ENCODE assay signal across 22 cellular contexts in genomic region chr15:75685195-75685594, GRCh38. TPM values are rescaled to one million over a fixed set of nuclear protein-coding genes. Genes with fewer than 3 reads are reported as not detected.
"Had no signal": no experiment of that assay in that cellular context is flagged by ENCODE, and none has a peak within 500 bp of the region (broad histone marks: within the 10 kb centered on the region; RNA-seq: fewer than 3 reads in every experiment).

No MANE protein-coding gene starts in this region.

- H3K27ac ChIP-seq: left lung, neural progenitor cell, spleen, testis, vagina had no signal

- H3K27me3 ChIP-seq: left lung, neural progenitor cell, testis, vagina had no signal

- H3K36me3 ChIP-seq: left lung, neural progenitor cell, vagina had no signal

- H3K9me3 ChIP-seq: left lung, spleen, testis, vagina had no signal

- H3K4me3 ChIP-seq: left lung, neural progenitor cell, spleen, testis, vagina had no signal

- DNase-seq: activated CD4-positive, alpha-beta T cell treated with anti-CD3 and anti-CD28 coated beads for 1 hour; activated CD4-positive, alpha-beta T cell treated with anti-CD3 and anti-CD28 coated beads, Interleukin-2, amount 50 U/mL, for 1 hour; activated CD8-positive, alpha-beta T cell treated with anti-CD3 and anti-CD28 coated beads, Interleukin-2, amount 10 ng/mL, durations not matched to agents 7 days and 5 days; activated gamma-delta T cell treated with Interleukin-2 at 50 U/mL for 16 hours; anterior cingulate cortex; caudate nucleus; dermis blood vessel endothelial cell; effector CD8-positive, alpha-beta T cell; erythroblast; foreskin fibroblast; kidney glomerular epithelial cell; left lung; naive thymus-derived CD8-positive, alpha-beta T cell; retina; spleen; stimulated activated CD4-positive, alpha-beta T cell treated with anti-CD3 and anti-CD28 coated beads, Interleukin-4, amount 100 ng/mL, for 1 hour; stimulated activated naive CD4-positive, alpha-beta T cell; T-helper 9 cell; testis had no signal

- H3K4me1 ChIP-seq: testis had no signal

RNA-seq across cellular contexts. Expression of gene CSPG4, which starts 27.5 kb away (rescaled TPM):
- total RNA-seq: activated CD8-positive, alpha-beta T cell treated with anti-CD3 and anti-CD28 coated beads, Interleukin-2, amount 10 ng/mL, durations not matched to agents 7 days and 5 days; activated T-helper 1 cell treated with anti-CD3 and anti-CD28 coated beads, Interleukin-12 subunit alpha, Interleukin-12 subunit beta, Interleukin-2, Interleukin-4 antibody, amounts not matched to agents 30 ng/mL and 10 ng/mL and 1 ng/mL, durations not matched to agents 14 hours and 24 hours and 36 hours; naive thymus-derived CD8-positive, alpha-beta T cell had no signal
- polyA plus RNA-seq: naive thymus-derived CD8-positive, alpha-beta T cell had no signal
